Comparison of ENCODE assay signal across 9 cellular contexts in the genomic region with DNA sequence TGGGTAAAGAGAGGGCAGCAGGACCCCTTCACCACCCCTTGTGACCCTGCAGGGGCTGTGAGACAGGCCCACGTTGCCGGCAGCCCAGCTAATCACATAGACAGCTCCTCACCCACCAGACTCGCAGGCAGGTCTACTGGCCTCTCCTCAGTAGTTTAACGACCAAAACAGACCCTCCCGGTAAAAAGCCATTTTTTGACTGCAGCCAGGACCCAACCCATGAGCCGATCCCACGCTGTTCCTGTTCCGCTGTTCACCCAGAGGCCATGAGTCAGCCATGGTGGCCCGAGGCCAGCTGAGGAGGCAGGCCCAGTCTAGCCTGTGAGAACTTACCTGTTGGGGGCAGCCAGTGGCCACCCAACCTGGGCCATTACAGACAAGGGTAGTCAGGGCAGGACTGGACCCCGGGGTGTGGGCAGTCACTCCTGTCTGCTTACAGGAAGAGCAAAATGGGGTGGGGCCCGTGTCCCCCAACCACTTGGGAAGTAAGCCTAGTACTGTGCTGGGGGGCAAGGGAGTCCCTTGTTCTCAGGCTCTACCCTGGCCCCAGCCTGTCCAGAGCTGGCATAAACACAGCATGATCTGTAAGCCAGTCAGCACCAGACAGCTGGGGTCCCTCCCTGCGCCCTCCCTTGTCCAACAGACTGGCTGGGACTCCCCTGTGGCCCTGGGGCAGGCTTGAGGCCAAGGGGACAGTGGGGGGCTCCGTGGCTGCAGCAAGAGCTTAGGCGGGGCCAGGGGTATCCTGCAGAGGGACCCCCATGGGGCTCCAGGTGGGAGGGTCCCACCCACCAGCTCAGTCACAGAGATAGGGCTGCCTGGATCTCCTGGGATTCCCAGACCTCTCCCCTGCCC.
DNase-seq lines count a peak whose midpoint lies in the region; ATAC-seq and TF ChIP-seq lines count a peak whose summit lies in the region.
"Had no signal": no experiment of that assay in that cellular context is flagged by ENCODE, and none has a peak within 500 bp of the region (broad histone marks: within the 10 kb centered on the region; RNA-seq: fewer than 3 reads in every experiment).

No MANE protein-coding gene starts in this region.

- no peak overlapping the region for H4K8ac ChIP-seq in mesendoderm (ENCODE audit: low read depth, low read length)

- no CpG with 5 or more reads among the region's 14 CpGs for WGBS in mesendoderm (ENCODE audit: extremely low coverage, insufficient coverage, low lambda C conversion rate)

- no peak overlapping the region for H3K4ac ChIP-seq in mesendoderm (ENCODE audit: low read depth, low read length)

- H2AK5ac ChIP-seq in mesendoderm (ENCODE audit: low read length), result no peak overlapping the region

- H3K79me1 ChIP-seq in mesendoderm (ENCODE audit: low read length), result no peaks in the 10 kb centered on the region

- no peaks in the 10 kb centered on the region for H3K79me2 ChIP-seq in mesendoderm (ENCODE audit: control insufficient read depth, insufficient read depth, low read length)
- H3K79me2 ChIP-seq: parathyroid adenoma had no signal

- H2BK15ac ChIP-seq in mesendoderm (replicated peaks; ENCODE audit: low read depth), result no peak overlapping the region

- no peak overlapping the region for H3K18ac ChIP-seq in mesendoderm (ENCODE audit: low read length)

- no peak overlapping the region for H3K23ac ChIP-seq in mesendoderm (ENCODE audit: low read length)

- no peaks in the 10 kb centered on the region for H3K27me3 Mint-ChIP-seq in central memory CD8-positive, alpha-beta T cell

- peak; percentile 12 for ATAC-seq in central memory CD8-positive, alpha-beta T cell (replicated peaks; ENCODE audit: extremely low read depth, poor library complexity, severe bottlenecking)
- ATAC-seq in GM18498 (IDR thresholded peaks at IDR 0.05; ENCODE audit: unreplicated experiment), result no peak

- H3K4me2 ChIP-seq in mesendoderm (ENCODE audit: low read length), result no peak overlapping the region

- H3K36me3 ChIP-seq in mesendoderm (ENCODE audit: control insufficient read depth, insufficient read depth, low read length), result no peaks in the 10 kb centered on the region

- DNase-seq in AG08395 (ENCODE audit: low spot score) (peak; percentile 76), HuH-7.5 (ENCODE audit: low spot score) (peak; percentile 18), mesendoderm (no peak), GDM1 (lab: John Stamatoyannopoulos, UW) (no peak), GM10266 (ENCODE audit: extremely low spot score) (no peak), amygdala (lab: John Stamatoyannopoulos, UW) (no peak)
- peak; percentile 8 to 15 for DNase-seq in central memory CD8-positive, alpha-beta T cell (ENCODE audit: low spot score in 2 of 2)

- H3K4me3 ChIP-seq in mesendoderm (ENCODE audit: low read length), result no peak overlapping the region

- H2BK120ac ChIP-seq in mesendoderm (ENCODE audit: low read depth, low read length), result no peak overlapping the region

- no peaks in the 10 kb centered on the region for H3K27me3 ChIP-seq in mesendoderm (ENCODE audit: insufficient read depth, low read length, poor library complexity)

- no peak overlapping the region for H4K5ac ChIP-seq in mesendoderm (ENCODE audit: low read length)

- no peak for TF ChIP-seq CTCF in GM10266 (IDR thresholded peaks at IDR 0.05; ENCODE audit: control insufficient read depth, insufficient read depth, low read depth, missing control alignments)

- peak overlapping the region; percentile 73 for H3K56ac ChIP-seq in mesendoderm (ENCODE audit: low read length)

- no peaks in the 10 kb centered on the region for H3K9me3 Mint-ChIP-seq in central memory CD8-positive, alpha-beta T cell

- H3K27ac Mint-ChIP-seq in central memory CD8-positive, alpha-beta T cell (ENCODE audit: low read depth), result peak overlapping the region; percentile 49

- no peak overlapping the region for H2BK5ac ChIP-seq in mesendoderm (ENCODE audit: low read length)

- H3K27ac ChIP-seq in mesendoderm (ENCODE audit: low read depth, low read length), result no peak overlapping the region
- H3K27ac ChIP-seq: parathyroid adenoma had no signal

- H3K4me1 ChIP-seq in mesendoderm (ENCODE audit: control insufficient read depth, low read depth, low read length), result no peaks in the 10 kb centered on the region
- H3K4me1 ChIP-seq: parathyroid adenoma had no signal

- no peak overlapping the region for H3K9ac ChIP-seq in mesendoderm (ENCODE audit: low read length)
- H3K9ac ChIP-seq: parathyroid adenoma had no signal

- H3K4me1 Mint-ChIP-seq in central memory CD8-positive, alpha-beta T cell, result peaks cover 15% of the 10 kb centered on the region

- H3K4me3 Mint-ChIP-seq in central memory CD8-positive, alpha-beta T cell, result peak overlapping the region; percentile 63

- peaks cover 3% of the 10 kb centered on the region for H3K36me3 Mint-ChIP-seq in central memory CD8-positive, alpha-beta T cell (ENCODE audit: insufficient read depth)

Comparison
In these comparisons a context has a peak if more than half of its experiments do, and no peak if none do; other contexts are left out.
1. DNase-seq: peak in AG08395 (single experiment), HuH-7.5 (single experiment) and central memory CD8-positive, alpha-beta T cell (2 of 2); none in mesendoderm (single experiment), GDM1 (single experiment), GM10266 (single experiment) and amygdala (0 of 56).